Comparison of ENCODE assay signal across 14 cellular contexts in the genomic region with DNA sequence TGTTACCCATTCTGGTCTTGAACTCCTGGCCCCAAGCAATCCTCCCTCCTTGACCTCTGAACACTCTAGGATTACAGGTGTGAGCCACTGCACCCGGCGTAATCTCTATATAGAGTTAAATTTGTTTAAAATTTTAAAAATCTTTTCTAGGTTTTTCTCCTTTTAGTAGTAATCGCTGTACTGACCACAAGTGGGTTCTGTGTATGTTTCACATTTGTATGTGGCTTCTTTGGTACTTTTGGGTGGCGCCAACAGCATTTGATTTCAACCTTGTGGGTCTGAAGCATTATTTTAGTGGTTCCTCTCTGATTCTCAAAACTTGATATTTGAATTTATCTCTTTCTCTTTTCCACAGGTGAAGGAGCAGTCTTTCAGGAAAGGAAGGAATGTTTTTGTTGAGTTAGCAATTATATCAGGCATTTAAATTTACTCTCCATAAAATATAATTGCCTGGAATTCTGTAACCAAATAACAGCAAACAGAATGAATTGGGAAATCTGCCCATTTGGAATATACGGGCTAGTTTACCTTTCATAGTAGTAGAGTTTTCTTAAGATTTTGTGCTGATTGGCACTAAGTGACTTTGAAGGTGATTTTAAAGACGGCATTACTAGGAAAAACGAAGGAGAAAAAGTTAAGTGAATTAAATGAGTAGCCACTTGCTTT. TPM values are rescaled to one million over a fixed set of nuclear protein-coding genes. Genes with fewer than 3 reads are reported as not detected.
A peak's percentile ranks its signal among the peaks of the same experiment; 100 is the strongest.
DNase-seq lines count a peak whose midpoint lies in the region; ATAC-seq and TF ChIP-seq lines count a peak whose summit lies in the region.
"Had no signal": no experiment of that assay in that cellular context is flagged by ENCODE, and none has a peak within 500 bp of the region (broad histone marks: within the 10 kb centered on the region; RNA-seq: fewer than 3 reads in every experiment).

No MANE protein-coding gene starts in this region.

- no peak overlapping the region for H4K5ac ChIP-seq in mesendoderm (ENCODE audit: low read length)

- 43 to 76% methylated on average over 7 of the region's 7 CpGs for WGBS in sigmoid colon, 2 donors
- no CpG with 5 or more reads among the region's 7 CpGs for WGBS in mesendoderm (ENCODE audit: extremely low coverage, insufficient coverage, low lambda C conversion rate)

- H3K18ac ChIP-seq in mesendoderm (ENCODE audit: low read length) = no peak overlapping the region

- ATAC-seq in GM19025 (IDR thresholded peaks at IDR 0.05; ENCODE audit: low read depth, unreplicated experiment) = peak; percentile 47
- ATAC-seq in HG02588 (IDR thresholded peaks at IDR 0.05; ENCODE audit: unreplicated experiment) = peak; percentile 76
- no peak for ATAC-seq in GM21360 (IDR thresholded peaks at IDR 0.05; ENCODE audit: unreplicated experiment)
- ATAC-seq: esophagus mucosa had no signal

- TF ChIP-seq EP300 in sigmoid colon (IDR thresholded peaks at IDR 0.05) = no peak

- no peak for TF ChIP-seq POLR2A in sigmoid colon (IDR thresholded peaks at IDR 0.05)

- no peak overlapping the region for H2AK5ac ChIP-seq in mesendoderm (ENCODE audit: low read length)

- H3K4ac ChIP-seq in mesendoderm (ENCODE audit: low read depth, low read length) = no peak overlapping the region

- no peaks in the 10 kb centered on the region for H3K79me1 ChIP-seq in mesendoderm (ENCODE audit: low read length)

- no peak overlapping the region for H3K56ac ChIP-seq in mesendoderm (ENCODE audit: low read length)

- no peak overlapping the region for H4K8ac ChIP-seq in mesendoderm (ENCODE audit: low read depth, low read length)

- peak; percentile 51 for DNase-seq in LNCaP clone FGC (ENCODE audit: low read depth)
- no peak for DNase-seq in sigmoid colon
- DNase-seq in SKM-1 treated with dmso at 0.1 percent for 144 hours (lab: John Stamatoyannopoulos, UW; ENCODE audit: unreplicated experiment) = no peak
- no peak for DNase-seq in mesendoderm
- DNase-seq: activated CD4-positive, alpha-beta T cell treated with anti-CD3 and anti-CD28 coated beads for 4 hours; activated T-cell treated with anti-CD3 and anti-CD28 coated beads, Interleukin-2, amount 50 U/mL, for 48 hours; CD4-positive, alpha-beta T cell; EL; T-helper 1 cell had no signal

- H2BK15ac ChIP-seq in mesendoderm (replicated peaks; ENCODE audit: low read depth) = no peak overlapping the region

- no peak overlapping the region for H2BK5ac ChIP-seq in mesendoderm (ENCODE audit: low read length)

- TF ChIP-seq CTCF in LNCaP clone FGC (IDR thresholded peaks at IDR 0.05; ENCODE audit: control insufficient read depth, extremely low read depth, insufficient read depth) (no peak), sigmoid colon (IDR thresholded peaks at IDR 0.05) (no peak)

- no peak overlapping the region for H2BK120ac ChIP-seq in mesendoderm (ENCODE audit: low read depth, low read length)

- no peak overlapping the region for H3K4me2 ChIP-seq in mesendoderm (ENCODE audit: low read length)
- H3K4me2 ChIP-seq: hepatocyte had no signal

- no peak overlapping the region for H3K23ac ChIP-seq in mesendoderm (ENCODE audit: low read length)

- H3K27ac ChIP-seq in sigmoid colon = peak overlapping the region; percentile 67 to 89 (median 73)
- no peak overlapping the region for H3K27ac ChIP-seq in mesendoderm (ENCODE audit: low read depth, low read length)
- H3K27ac ChIP-seq: hepatocyte had no signal

- H3K4me1 ChIP-seq in sigmoid colon (peaks cover 0 to 68% (median 57%) of the 10 kb centered on the region in 4 donors), mesendoderm (ENCODE audit: control insufficient read depth, low read depth, low read length) (peaks cover 2% of the 10 kb centered on the region)

- no peaks in the 10 kb centered on the region for H3K9me3 ChIP-seq in sigmoid colon

- H3K4me3 ChIP-seq in LNCaP clone FGC (ENCODE audit: low read depth, low read length) (no peak overlapping the region), sigmoid colon (no peak overlapping the region), mesendoderm (ENCODE audit: low read length) (no peak overlapping the region)
- H3K4me3 ChIP-seq: hepatocyte had no signal

- H3K36me3 ChIP-seq in sigmoid colon (peaks cover 0 to 4% (median 0%) of the 10 kb centered on the region in 4 donors), mesendoderm (ENCODE audit: control insufficient read depth, insufficient read depth, low read length) (no peaks in the 10 kb centered on the region)

- H3K27me3 ChIP-seq in sigmoid colon (no peaks in the 10 kb centered on the region), mesendoderm (ENCODE audit: insufficient read depth, low read length, poor library complexity) (no peaks in the 10 kb centered on the region)
- H3K27me3 ChIP-seq: hepatocyte had no signal

- intact Hi-C loops in sigmoid colon (cut with DNase I) = no loop called here

- no peaks in the 10 kb centered on the region for H3K79me2 ChIP-seq in mesendoderm (ENCODE audit: control insufficient read depth, insufficient read depth, low read length)

- no peak overlapping the region for H3K9ac ChIP-seq in mesendoderm (ENCODE audit: low read length)

RNA-seq across cellular contexts. Expression of gene ARHGAP10, which starts 29.5 kb away (rescaled TPM):
- 100 to 1,000 TPM; 123 to 158 (median 139) TPM for total RNA-seq in sigmoid colon
- polyA plus RNA-seq in sigmoid colon = 1 to 10 TPM; 3.0 to 7.3 (median 7.2) TPM
- 12.9 TPM for polyA plus RNA-seq in mesendoderm (2013, experiment 1 of 2)
- polyA plus RNA-seq in mesendoderm (2013, experiment 2 of 2) = 13.3 TPM
